Comparison of ENCODE assay signal across 14 cellular contexts in the genomic region with DNA sequence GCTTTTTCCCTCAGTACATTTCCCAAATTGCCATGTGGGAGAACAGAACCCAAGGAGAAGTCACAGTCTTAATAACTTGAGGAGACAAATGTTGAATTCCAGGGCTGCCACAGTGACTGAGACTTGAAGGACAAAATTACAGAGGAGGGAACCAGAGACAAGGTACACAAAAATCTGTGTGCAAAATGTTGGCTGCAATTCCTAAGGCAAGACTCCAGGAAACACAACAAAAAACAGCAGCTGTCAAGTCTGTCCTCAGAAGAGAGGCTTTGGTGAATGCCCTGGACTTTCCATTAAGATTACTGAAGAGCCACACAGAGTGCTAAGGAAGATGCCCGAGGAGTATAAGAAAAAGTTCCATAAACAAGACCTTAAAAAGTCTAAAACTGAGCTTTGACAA.
"Had no signal": no experiment of that assay in that cellular context is flagged by ENCODE, and none has a peak within 500 bp of the region (broad histone marks: within the 10 kb centered on the region; RNA-seq: fewer than 3 reads in every experiment).

No MANE protein-coding gene starts in this region.

- H3K9me3 Mint-ChIP-seq: effector memory CD8-positive, alpha-beta T cell; immature natural killer cell had no signal

- H3K27me3 Mint-ChIP-seq: effector memory CD8-positive, alpha-beta T cell; naive thymus-derived CD4-positive, alpha-beta T cell had no signal

- H3K36me3 Mint-ChIP-seq: immature natural killer cell had no signal

- H3K4me3 Mint-ChIP-seq: effector memory CD8-positive, alpha-beta T cell; immature natural killer cell; naive thymus-derived CD4-positive, alpha-beta T cell had no signal

- DNase-seq: activated naive CD4-positive, alpha-beta T cell treated with Interleukin-2 at 50 U/mL for 16 hours; activated T-cell treated with anti-CD3 and anti-CD28 coated beads for 4 hours; anterior cingulate cortex; cerebellar nuclear complex; dermis blood vessel endothelial cell; effector memory CD8-positive, alpha-beta T cell; head of caudate nucleus; immature natural killer cell; naive thymus-derived CD4-positive, alpha-beta T cell; stimulated activated CD4-positive, alpha-beta T cell treated with anti-CD3 and anti-CD28 coated beads, Interleukin-4, amount 100 ng/mL, for 24 hours; stimulated activated naive CD8-positive, alpha-beta T cell treated with anti-CD3 and anti-CD28 coated beads, Interleukin-15, Interleukin-2, amounts not matched to agents 100 U/mL and 50 U/mL, for 24 hours; upper lobe of right lung had no signal

- ATAC-seq: activated CD4-positive, CD25-positive, alpha-beta regulatory T cell treated with anti-CD3 and anti-CD28 coated beads, Interleukin-2, amount 50 U/mL, for 24 hours; effector memory CD8-positive, alpha-beta T cell; naive thymus-derived CD4-positive, alpha-beta T cell; stimulated activated naive CD8-positive, alpha-beta T cell treated with anti-CD3 and anti-CD28 coated beads, Interleukin-15, Interleukin-2, amounts not matched to agents 100 U/mL and 50 U/mL, for 24 hours; upper lobe of right lung had no signal

- FAIRE-seq: frontal cortex had no signal
